Comparison of ENCODE assay signal across 20 cellular contexts in genomic region chrX:56986138-56986537, GRCh38. TPM values are rescaled to one million over a fixed set of nuclear protein-coding genes. Genes with fewer than 3 reads are reported as not detected.
A peak's percentile ranks its signal among the peaks of the same experiment; 100 is the strongest.
DNase-seq lines count a peak whose midpoint lies in the region; ATAC-seq and TF ChIP-seq lines count a peak whose summit lies in the region.
"Had no signal": no experiment of that assay in that cellular context is flagged by ENCODE, and none has a peak within 500 bp of the region (broad histone marks: within the 10 kb centered on the region; RNA-seq: fewer than 3 reads in every experiment).

No MANE protein-coding gene starts in this region.

- H3K9ac ChIP-seq in mammary epithelial cell (ENCODE audit: insufficient read depth, low read length), result no peak overlapping the region

- in situ Hi-C loops in mammary epithelial cell (cut with MboI; ENCODE audit: low sequenced_read_pairs in 2 of 2), result loop anchor here in 1 of 2 donors (25.0 kb wide), 1 partner anchor 174 kb away; no protein-coding TSS in a partner anchor

- H3K27ac ChIP-seq in mammary epithelial cell (ENCODE audit: insufficient read depth, low read depth, low read length) (no peak overlapping the region), Peyer's patch (no peak overlapping the region)
- H3K27ac ChIP-seq: gastroesophageal sphincter, HL-60, spleen, transverse colon had no signal

- peaks cover 17% of the 10 kb centered on the region for H3K36me3 Mint-ChIP-seq in mesothelial cell of epicardium

- dilution Hi-C loops in mammary epithelial cell (cut with HindIII; ENCODE audit: low sequenced_read_pairs), result loop anchor here (25.0 kb wide), 1 partner anchor 174 kb away; no protein-coding TSS in a partner anchor

- H3K36me3 ChIP-seq in mammary epithelial cell (ENCODE audit: insufficient read depth, low read length) (no peaks in the 10 kb centered on the region), Peyer's patch (no peaks in the 10 kb centered on the region)
- H3K36me3 ChIP-seq: transverse colon had no signal

- H3K4me3 ChIP-seq in mammary epithelial cell (replicated peaks in 1 of 3; ENCODE audit: insufficient read depth in 1 of 3, low read depth in 2 of 3, low read length in 3 of 3), result no peak overlapping the region
- H3K4me3 ChIP-seq in Peyer's patch, result no peak overlapping the region
- H3K4me3 ChIP-seq: gastroesophageal sphincter, spleen, transverse colon had no signal

- H3K27me3 ChIP-seq in mammary epithelial cell (ENCODE audit: insufficient read depth, low read length) (no peaks in the 10 kb centered on the region), Peyer's patch (no peaks in the 10 kb centered on the region)
- H3K27me3 ChIP-seq: gastroesophageal sphincter, spleen, transverse colon had no signal

- intact Hi-C loops in mammary epithelial cell (cut with micrococcal nuclease) (no loop called here), posterior vena cava (cut with DNase I) (no loop called here)

- TF ChIP-seq CTCF in mammary epithelial cell (conservative IDR thresholded peaks at IDR 0.05 in 1 of 2, IDR thresholded peaks at IDR 0.05 in 1 of 2; ENCODE audit: extremely low read depth in 1 of 2, insufficient read depth in 1 of 2, low read depth in 1 of 2, low read length in 2 of 2) (no peak), mesothelial cell of epicardium (IDR thresholded peaks at IDR 0.05; ENCODE audit: unreplicated experiment) (no peak), Peyer's patch (IDR thresholded peaks at IDR 0.05) (no peak)

- H3K27me3 Mint-ChIP-seq in mesothelial cell of epicardium (ENCODE audit: low read depth), result no peaks in the 10 kb centered on the region
- H3K27me3 Mint-ChIP-seq: naive thymus-derived CD8-positive, alpha-beta T cell had no signal

- no peaks in the 10 kb centered on the region for H3K4me1 ChIP-seq in mammary epithelial cell (ENCODE audit: insufficient read depth, low read length)
- no peaks in the 10 kb centered on the region for H3K4me1 ChIP-seq in Peyer's patch
- H3K4me1 ChIP-seq: gastroesophageal sphincter, spleen, transverse colon had no signal

- DNase-seq in mammary epithelial cell (peak; percentile 37), mesothelial cell of epicardium (ENCODE audit: low spot score in 2 of 2, unreplicated experiment in 2 of 2) (no peak), posterior vena cava (ENCODE audit: low spot score) (no peak), AML-193 (lab: John Stamatoyannopoulos, UW) (no peak), Peyer's patch (no peak)
- DNase-seq: activated CD4-positive, alpha-beta T cell treated with anti-CD3 and anti-CD28 coated beads, Interleukin-2, amount 50 U/mL, for 48 hours; anterior cingulate cortex; naive thymus-derived CD8-positive, alpha-beta T cell; NCI-H2107; NCI-H526; posterior cingulate gyrus; spleen; stimulated activated naive CD4-positive, alpha-beta T cell; transverse colon had no signal

- H4K20me1 ChIP-seq in mammary epithelial cell (ENCODE audit: insufficient read depth, low read length), result no peaks in the 10 kb centered on the region

- no peak overlapping the region for H3K27ac Mint-ChIP-seq in mesothelial cell of epicardium
- H3K27ac Mint-ChIP-seq: activated T-helper 1 cell treated with anti-CD3 and anti-CD28 coated beads, Interleukin-12 subunit alpha, Interleukin-12 subunit beta, Interleukin-2, Interleukin-4 antibody, amounts not matched to agents 30 ng/mL and 10 ng/mL and 1 ng/mL, durations not matched to agents 14 hours and 24 hours and 36 hours had no signal

- no peak overlapping the region for H3K4me3 Mint-ChIP-seq in mesothelial cell of epicardium
- H3K4me3 Mint-ChIP-seq: activated T-helper 1 cell treated with anti-CD3 and anti-CD28 coated beads, Interleukin-12 subunit alpha, Interleukin-12 subunit beta, Interleukin-2, Interleukin-4 antibody, amounts not matched to agents 30 ng/mL and 10 ng/mL and 1 ng/mL, durations not matched to agents 14 hours and 24 hours and 36 hours had no signal

- no peak for TF ChIP-seq POLR2A in Peyer's patch (IDR thresholded peaks at IDR 0.05)

- H3K9me3 ChIP-seq in mammary epithelial cell (replicated peaks; ENCODE audit: insufficient read depth, low read length), result no peaks in the 10 kb centered on the region
- H3K9me3 ChIP-seq in Peyer's patch, result no peaks in the 10 kb centered on the region
- H3K9me3 ChIP-seq: gastroesophageal sphincter, spleen, transverse colon had no signal

- no TSS peak for BruUV-seq in mammary epithelial cell (replicated peaks; lab: Mats Ljungman, UMichigan)

- no peaks in the 10 kb centered on the region for H3K4me1 Mint-ChIP-seq in mesothelial cell of epicardium

- H3K9me3 Mint-ChIP-seq in mesothelial cell of epicardium, result peaks cover 21% of the 10 kb centered on the region
- H3K9me3 Mint-ChIP-seq: activated T-helper 1 cell treated with anti-CD3 and anti-CD28 coated beads, Interleukin-12 subunit alpha, Interleukin-12 subunit beta, Interleukin-2, Interleukin-4 antibody, amounts not matched to agents 30 ng/mL and 10 ng/mL and 1 ng/mL, durations not matched to agents 14 hours and 24 hours and 36 hours; naive thymus-derived CD8-positive, alpha-beta T cell had no signal

- CTCF ChIA-PET in mammary epithelial cell (lab: Charles Lee; ENCODE audit: low non-redundant PET), result no interaction called here

- no peaks in the 10 kb centered on the region for H3K79me2 ChIP-seq in mammary epithelial cell (ENCODE audit: insufficient read depth, low read length)

- no peak overlapping the region for H2AFZ ChIP-seq in mammary epithelial cell (ENCODE audit: low read depth, low read length)

- ATAC-seq in GM18499 (IDR thresholded peaks at IDR 0.05; ENCODE audit: insufficient read depth, unreplicated experiment) (peak; percentile 42), GM18870 (IDR thresholded peaks at IDR 0.05; ENCODE audit: unreplicated experiment) (peak; percentile 64), HG02973 (IDR thresholded peaks at IDR 0.05; ENCODE audit: unreplicated experiment) (peak; percentile 60)
- ATAC-seq: gastroesophageal sphincter; naive thymus-derived CD8-positive, alpha-beta T cell had no signal

- 93% methylated on average over 1 of the region's 1 CpG for WGBS in mammary epithelial cell (ENCODE audit: low coverage, missing lambda C conversion rate)

- H3K4me2 ChIP-seq in mammary epithelial cell (ENCODE audit: insufficient read depth, low read depth, low read length), result no peak overlapping the region

RNA-seq across cellular contexts. Expression of gene SPIN3, which starts 9.2 kb away (rescaled TPM):
- total RNA-seq in mammary epithelial cell, result 10 to 100 TPM; 10.3 to 15.6 TPM
- 3.1 TPM for polyA plus RNA-seq in mammary epithelial cell
- polyA minus RNA-seq in mammary epithelial cell, result 6.6 TPM
- total RNA-seq in mesothelial cell of epicardium, result 17.3 to 19.5 TPM (median 19.4 TPM) in 3 replicates
- 10 to 100 TPM in 1 of 2 donors, 1 to 10 TPM in 1; 7.6 to 13.8 TPM for total RNA-seq in posterior vena cava
- 10 to 100 TPM in 3 of 4 donors, 1 to 10 TPM in 1; 5.3 to 22.3 (median 12.4) TPM for total RNA-seq in Peyer's patch
